7 cellular contexts compared by ENCODE assay signal in the genomic region with DNA sequence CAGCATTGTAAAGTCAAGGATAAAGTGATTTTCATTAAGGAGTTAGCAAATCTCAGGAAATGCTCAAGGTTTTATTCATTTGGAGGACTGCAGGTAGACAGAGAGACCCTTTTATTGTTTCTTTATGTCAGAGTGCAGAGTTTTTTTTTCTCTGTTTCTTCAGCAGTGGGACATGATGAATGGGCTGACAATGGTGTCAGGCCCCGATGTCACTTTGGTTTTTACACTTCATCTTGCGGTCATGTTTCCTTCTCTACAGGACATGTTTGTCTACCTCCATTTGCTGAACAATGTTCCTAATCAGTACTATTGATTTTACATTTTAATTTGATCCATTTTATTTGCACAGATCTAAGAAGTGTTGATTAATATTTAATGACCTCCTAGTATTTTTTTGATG. TPM values are rescaled to one million over a fixed set of nuclear protein-coding genes. Genes with fewer than 3 reads are reported as not detected.
"Had no signal": no experiment of that assay in that cellular context is flagged by ENCODE, and none has a peak within 500 bp of the region (broad histone marks: within the 10 kb centered on the region; RNA-seq: fewer than 3 reads in every experiment).

No MANE protein-coding gene starts in this region.

RNA-seq across cellular contexts. Expression of gene PPIAL4A, which starts 31.4 kb away (rescaled TPM):
- total RNA-seq: GM23248, GM23338, H1, H4, H7, H9, HFFc6 had no signal
- polyA plus RNA-seq: GM23248, GM23338, H1 had no signal
